21 cellular contexts compared by ENCODE assay signal in genomic region chr14:27366596-27366995, GRCh38.
"Had no signal": no experiment of that assay in that cellular context is flagged by ENCODE, and none has a peak within 500 bp of the region (broad histone marks: within the 10 kb centered on the region; RNA-seq: fewer than 3 reads in every experiment).

No MANE protein-coding gene starts in this region.

- H2AFZ ChIP-seq: parathyroid adenoma had no signal

- DNase-seq: effector memory CD8-positive, alpha-beta T cell; erythroblast; foreskin melanocyte; heart left ventricle; hypothalamus; left ventricle myocardium inferior; lower lobe of right lung; midbrain; naive B cell; occipital lobe; retina; right lobe of liver; stimulated activated CD4-positive, alpha-beta T cell treated with anti-CD3 and anti-CD28 coated beads, Interleukin-4, amount 100 ng/mL, for 1 hour; stimulated activated CD8-positive, alpha-beta memory T cell treated with anti-CD3 and anti-CD28 coated beads, Interleukin-4, amount 100 ng/mL, for 48 hours; stimulated activated naive CD8-positive, alpha-beta T cell treated with anti-CD3 and anti-CD28 coated beads, Interleukin-15, Interleukin-2, amounts not matched to agents 100 U/mL and 50 U/mL, for 24 hours; thyroid gland had no signal

- H3K36me3 ChIP-seq: heart left ventricle, left ventricle myocardium inferior, lower lobe of right lung, prostate gland, right lobe of liver, suprapubic skin, thyroid gland had no signal

- H3K9me3 ChIP-seq: lower lobe of right lung, prostate gland, right lobe of liver, suprapubic skin, thyroid gland had no signal

- H3K27ac ChIP-seq: heart left ventricle, left ventricle myocardium inferior, lower lobe of right lung, parathyroid adenoma, prostate gland, right lobe of liver, suprapubic skin, thyroid gland had no signal

- H3K4me1 ChIP-seq: heart left ventricle, left ventricle myocardium inferior, lower lobe of right lung, parathyroid adenoma, prostate gland, right lobe of liver, suprapubic skin, thyroid gland had no signal

- H3K9ac ChIP-seq: parathyroid adenoma had no signal

- H3K27me3 ChIP-seq: heart left ventricle, right lobe of liver, suprapubic skin, thyroid gland had no signal

- FAIRE-seq: keratinocyte, urothelium cell line had no signal

- H3K4me3 ChIP-seq: heart left ventricle, left ventricle myocardium inferior, lower lobe of right lung, prostate gland, right lobe of liver, suprapubic skin, thyroid gland had no signal

- H3K79me2 ChIP-seq: parathyroid adenoma had no signal
